Comparison of ENCODE assay signal across 17 cellular contexts in genomic region chrX:43446752-43447151, GRCh38.
"Had no signal": no experiment of that assay in that cellular context is flagged by ENCODE, and none has a peak within 500 bp of the region (broad histone marks: within the 10 kb centered on the region; RNA-seq: fewer than 3 reads in every experiment).

No MANE protein-coding gene starts in this region.

- H3K4me3 ChIP-seq: SJSA1, SK-N-MC had no signal

- H3K27ac ChIP-seq: SJSA1, SK-N-MC had no signal

- DNase-seq: IMR-90, Karpas-422, KG1, MM.1S, NCI-H1092 treated with DMSO at 0.1 percent for 48 hours, NCI-H1436, NCI-H187, NCI-H2029, NCI-H2081 treated with DMSO at 0.1 percent for 48 hours, NCI-H2227 treated with DMSO at 0.1 percent for 48 hours, NCI-H524, NCI-H526 treated with DMSO at 0.1 percent for 48 hours, Right ventricle myocardium superior, RPMI8226, SIG-M5 had no signal

- H3K9me3 ChIP-seq: SJSA1 had no signal

- H3K36me3 ChIP-seq: SJSA1 had no signal

- H3K4me1 ChIP-seq: SJSA1 had no signal

- H3K27me3 ChIP-seq: SJSA1 had no signal
